Comparison of ENCODE assay signal across 25 cellular contexts in the genomic region with DNA sequence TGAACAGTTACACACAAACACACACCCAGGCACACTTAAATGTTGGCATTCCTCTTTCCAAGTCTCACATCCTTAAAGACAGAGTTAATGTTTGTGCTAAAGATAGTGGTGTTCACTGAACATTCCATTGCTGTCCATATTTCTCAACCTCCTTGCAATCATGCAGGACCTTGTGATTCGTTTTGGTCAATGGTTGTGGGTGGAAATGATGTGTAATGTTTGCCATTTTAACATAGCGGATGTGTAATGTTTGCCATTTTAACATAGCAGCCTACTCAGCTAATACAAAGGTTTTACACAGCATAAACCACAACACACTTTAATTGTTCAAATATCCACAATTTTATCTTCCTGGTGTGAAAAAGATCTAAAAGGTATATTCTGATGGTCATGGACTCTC.
DNase-seq lines count a peak whose midpoint lies in the region; ATAC-seq and TF ChIP-seq lines count a peak whose summit lies in the region.
"Had no signal": no experiment of that assay in that cellular context is flagged by ENCODE, and none has a peak within 500 bp of the region (broad histone marks: within the 10 kb centered on the region; RNA-seq: fewer than 3 reads in every experiment).

No MANE protein-coding gene starts in this region.

- no peak for ATAC-seq in Panc1
- ATAC-seq: activated CD4-positive, alpha-beta T cell treated with anti-CD3 and anti-CD28 coated beads for 36 hours; pancreas; Right ventricle myocardium inferior; SK-N-SH treated with all-trans-retinoic acid at 6 μM for 48 hours had no signal

- 37 to 41% methylated on average over 2 of the region's 2 CpGs for WGBS in GM23248 (ENCODE audit: low coverage in 1 of 2, low lambda C conversion rate in 2 of 2, missing lambda C conversion rate in 2 of 2), 2 experiments

- H3K36me3 ChIP-seq in GM23248 (ENCODE audit: low read depth) (no peaks in the 10 kb centered on the region), Panc1 (ENCODE audit: control insufficient read depth, insufficient read depth, low read length) (no peaks in the 10 kb centered on the region)
- H3K36me3 ChIP-seq: pancreas, right atrium auricular region, spleen, suprapubic skin had no signal

- H3K79me2 ChIP-seq in GM23248 (ENCODE audit: insufficient read depth): no peaks in the 10 kb centered on the region

- H3K9me2 ChIP-seq in GM23248 (ENCODE audit: insufficient read depth): no peaks in the 10 kb centered on the region

- intact Hi-C loops in Panc1 (cut with micrococcal nuclease; ENCODE audit: unreplicated experiment) (no loop called here), head of caudate nucleus (cut with DNase I) (no loop called here)

- peaks cover 7% of the 10 kb centered on the region; the same call in 1 of the 2 replicates for H3K27me3 ChIP-seq in GM23248 (replicated peaks; ENCODE audit: insufficient read depth)
- no peaks in the 10 kb centered on the region for H3K27me3 ChIP-seq in Panc1 (ENCODE audit: control insufficient read depth, insufficient read depth, low read length)
- H3K27me3 ChIP-seq: pancreas, right atrium auricular region, spleen, suprapubic skin had no signal

- no peak overlapping the region for H3K9ac ChIP-seq in GM23248

- POLR2A ChIA-PET in Panc1 (lab: Charles Lee): no interaction called here

- no peaks in the 10 kb centered on the region for H3F3A ChIP-seq in GM23248 (ENCODE audit: insufficient read depth)

- H3K9me3 ChIP-seq in GM23248 (ENCODE audit: low read depth): no peaks in the 10 kb centered on the region
- no peaks in the 10 kb centered on the region for H3K9me3 ChIP-seq in Panc1 (ENCODE audit: control insufficient read depth, insufficient read depth, low read depth, low read length)
- H3K9me3 ChIP-seq: pancreas, right atrium auricular region, spleen, suprapubic skin had no signal

- H4K20me1 ChIP-seq in GM23248 (ENCODE audit: insufficient read depth): no peaks in the 10 kb centered on the region

- CTCF ChIA-PET in Panc1 (lab: Charles Lee): no interaction called here

- H2AFZ ChIP-seq in GM23248: no peak overlapping the region

- H3K4me3 ChIP-seq in GM23248 (no peak overlapping the region), Panc1 (ENCODE audit: low read depth in 2 of 2, low read length in 2 of 2) (no peak overlapping the region), choroid plexus epithelial cell (ENCODE audit: low read depth, low read length) (no peak overlapping the region)
- H3K4me3 ChIP-seq: lung, pancreas, right atrium auricular region, spleen, suprapubic skin had no signal

- no peaks in the 10 kb centered on the region for H3K4me1 ChIP-seq in GM23248 (ENCODE audit: insufficient read depth)
- no peaks in the 10 kb centered on the region for H3K4me1 ChIP-seq in Panc1 (ENCODE audit: control insufficient read depth, insufficient read depth, low read length)
- H3K4me1 ChIP-seq: pancreas, right atrium auricular region, spleen, suprapubic skin had no signal

- DNase-seq in GM23248: peak; percentile 42
- DNase-seq in Panc1 (ENCODE audit: low read depth, low spot score): peak; percentile 25
- DNase-seq in choroid plexus epithelial cell (ENCODE audit: low read depth): peak; percentile 86
- DNase-seq in kidney tubule cell (ENCODE audit: low spot score): peak; percentile 67
- no peak for DNase-seq in activated CD8-positive, alpha-beta memory T cell treated with anti-CD3 and anti-CD28 coated beads, Interleukin-2, amount 50 U/mL, for 4 hours
- DNase-seq in stimulated activated CD4-positive, alpha-beta T cell treated with anti-CD3 and anti-CD28 coated beads, Interleukin-2, amount 100 ng/mL, for 24 hours: no peak
- DNase-seq in NCI-H2081 (lab: John Stamatoyannopoulos, UW): no peak
- no peak for DNase-seq in head of caudate nucleus
- DNase-seq: activated CD4-positive, alpha-beta T cell treated with anti-CD3 and anti-CD28 coated beads for 36 hours; dermis blood vessel endothelial cell; glutamatergic neuron; MV-4-11; NCI-H1436 treated with DMSO at 0.1 percent for 48 hours; NCI-H2107; nephron progenitor cell; pancreas; spleen; stimulated activated CD4-positive, alpha-beta T cell treated with anti-CD3 and anti-CD28 coated beads, Interleukin-2, amount 100 ng/mL, for 48 hours; T-helper 2 cell had no signal

- no peak for TF ChIP-seq CTCF in Panc1 (IDR thresholded peaks at IDR 0.05)
- no peak for TF ChIP-seq CTCF in choroid plexus epithelial cell (conservative IDR thresholded peaks at IDR 0.05; ENCODE audit: low read depth, low read length)

- in situ Hi-C loops in GM23248 (cut with MboI): no loop called here
- in situ Hi-C loops in Panc1 (cut with HindIII; ENCODE audit: low pct_unique_long_range_greater_than_20kb, low sequenced_read_pairs): no loop called here

- H3K27ac ChIP-seq in GM23248 (no peak overlapping the region), Panc1 (ENCODE audit: low read length) (no peak overlapping the region)
- H3K27ac ChIP-seq: C4-2B, pancreas, right atrium auricular region, spleen, suprapubic skin had no signal

- BruUV-seq in Panc1 (replicated peaks; lab: Mats Ljungman, UMichigan): no TSS peak

- H3K4me2 ChIP-seq in GM23248 (ENCODE audit: unreplicated experiment): no peak overlapping the region

Comparison
In these comparisons a context has a peak if more than half of its experiments do, and no peak if none do; other contexts are left out.
1. DNase-seq: peak in GM23248 (single experiment), Panc1 (single experiment), choroid plexus epithelial cell (single experiment) and kidney tubule cell (single experiment); none in activated CD8-positive, alpha-beta memory T cell treated with anti-CD3 and anti-CD28 coated beads, Interleukin-2, amount 50 U/mL, for 4 hours (single experiment), stimulated activated CD4-positive, alpha-beta T cell treated with anti-CD3 and anti-CD28 coated beads, Interleukin-2, amount 100 ng/mL, for 24 hours (0 of 2), NCI-H2081 (0 of 2) and head of caudate nucleus (0 of 42).